9 cellular contexts compared by ENCODE assay signal in the genomic region with DNA sequence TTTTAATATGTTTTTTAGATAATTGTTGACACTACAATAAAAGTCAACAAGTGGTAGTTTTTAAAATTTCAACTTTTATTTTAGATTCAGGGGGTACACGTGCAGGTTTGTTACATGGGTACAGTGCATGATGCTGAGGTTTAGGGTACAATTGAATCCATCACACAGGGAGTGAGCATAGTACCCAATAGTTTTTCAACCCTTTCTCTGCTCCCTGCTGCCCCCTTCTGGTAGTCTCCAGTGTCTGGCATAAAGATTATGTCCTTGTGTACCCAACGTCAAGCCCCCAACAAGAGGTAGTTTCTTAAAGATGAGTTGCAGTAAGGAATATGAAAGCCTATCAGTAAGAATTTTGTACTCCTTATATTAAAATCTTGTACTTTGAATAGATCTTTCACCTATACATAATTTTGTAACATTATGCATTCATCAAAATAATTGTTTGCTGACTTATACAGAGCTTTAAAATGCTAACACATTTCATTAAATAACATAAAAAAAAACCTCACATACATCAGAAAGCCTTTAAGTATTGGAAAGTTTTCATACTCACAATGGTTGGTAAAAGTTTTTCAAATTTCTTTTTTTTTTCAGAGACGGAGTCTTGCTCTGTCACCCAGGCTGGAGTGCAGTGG. TPM values are rescaled to one million over a fixed set of nuclear protein-coding genes. Genes with fewer than 3 reads are reported as not detected.
DNase-seq lines count a peak whose midpoint lies in the region; ATAC-seq and TF ChIP-seq lines count a peak whose summit lies in the region.
"Had no signal": no experiment of that assay in that cellular context is flagged by ENCODE, and none has a peak within 500 bp of the region (broad histone marks: within the 10 kb centered on the region; RNA-seq: fewer than 3 reads in every experiment).

No MANE protein-coding gene starts in this region.

- no peak overlapping the region for H3K27ac Mint-ChIP-seq in activated naive CD8-positive, alpha-beta T cell treated with anti-CD3 and anti-CD28 coated beads for 36 hours
- H3K27ac Mint-ChIP-seq: activated naive CD8-positive, alpha-beta T cell had no signal

- H3K9me2 ChIP-seq in MM.1S (replicated peaks; ENCODE audit: insufficient read depth, low read length), result no peaks in the 10 kb centered on the region

- no peak overlapping the region for H2AFZ ChIP-seq in MM.1S (ENCODE audit: low read length)

- peaks cover 1% of the 10 kb centered on the region; the same call in 1 of the 2 replicates for H3F3A ChIP-seq in MM.1S (ENCODE audit: insufficient read depth, low read length)

- no peaks in the 10 kb centered on the region for H3K27me3 Mint-ChIP-seq in activated naive CD8-positive, alpha-beta T cell treated with anti-CD3 and anti-CD28 coated beads for 36 hours
- H3K27me3 Mint-ChIP-seq: activated naive CD8-positive, alpha-beta T cell had no signal

- H3K9me3 ChIP-seq in MM.1S (replicated peaks; ENCODE audit: insufficient read depth, low read length), result no peaks in the 10 kb centered on the region

- no peaks in the 10 kb centered on the region for H3K27me3 ChIP-seq in MM.1S (replicated peaks; ENCODE audit: insufficient read depth, low read length)

- H3K9me3 Mint-ChIP-seq in activated naive CD8-positive, alpha-beta T cell treated with anti-CD3 and anti-CD28 coated beads for 36 hours, result no peaks in the 10 kb centered on the region

- no peaks in the 10 kb centered on the region for H4K20me1 ChIP-seq in MM.1S (ENCODE audit: insufficient read depth, low read length)

- no peak overlapping the region for H3K27ac ChIP-seq in MM.1S (ENCODE audit: low read length)

- no peaks in the 10 kb centered on the region for H3K79me2 ChIP-seq in MM.1S (ENCODE audit: low read length)

- no peak overlapping the region for H3K4me3 Mint-ChIP-seq in activated naive CD8-positive, alpha-beta T cell treated with anti-CD3 and anti-CD28 coated beads for 36 hours
- H3K4me3 Mint-ChIP-seq: activated naive CD8-positive, alpha-beta T cell had no signal

- DNase-seq in DMS 273 (lab: John Stamatoyannopoulos, UW; ENCODE audit: unreplicated experiment), result peak; percentile 83
- peak; percentile 46 for DNase-seq in MM.1S
- DNase-seq in SKM-1 treated with dmso at 0.1 percent for 144 hours (lab: John Stamatoyannopoulos, UW; ENCODE audit: unreplicated experiment), result peak; percentile 8
- peak; percentile 74 for DNase-seq in activated naive CD8-positive, alpha-beta T cell treated with anti-CD3 and anti-CD28 coated beads for 36 hours
- DNase-seq in iPS DF 4.7 (ENCODE audit: extremely low read depth, low spot score), result peak; percentile 33
- peak; percentile 84 to 89 for DNase-seq in stimulated activated CD4-positive, alpha-beta T cell treated with anti-CD3 and anti-CD28 coated beads, Interleukin-2, amount 100 ng/mL, for 24 hours
- no peak for DNase-seq in mesenteric fat pad (ENCODE audit: low spot score)

- no peaks in the 10 kb centered on the region for H3K36me3 ChIP-seq in MM.1S (replicated peaks; ENCODE audit: insufficient read depth, low read length)

- peaks cover 2% of the 10 kb centered on the region for H3K4me1 Mint-ChIP-seq in activated naive CD8-positive, alpha-beta T cell treated with anti-CD3 and anti-CD28 coated beads for 36 hours

- TF ChIP-seq CTCF in MM.1S (IDR thresholded peaks at IDR 0.05; ENCODE audit: low read length), result peak; percentile 50

- H3K9ac ChIP-seq in MM.1S (ENCODE audit: low read length), result no peak overlapping the region

- H3K36me3 Mint-ChIP-seq in activated naive CD8-positive, alpha-beta T cell treated with anti-CD3 and anti-CD28 coated beads for 36 hours, result no peaks in the 10 kb centered on the region
- H3K36me3 Mint-ChIP-seq: activated naive CD8-positive, alpha-beta T cell had no signal

- H3K4me1 ChIP-seq in MM.1S (ENCODE audit: low read length), result no peaks in the 10 kb centered on the region

- ATAC-seq in GM21367 (IDR thresholded peaks at IDR 0.05; ENCODE audit: unreplicated experiment), result peak; percentile 48

- H3K4me3 ChIP-seq in MM.1S (ENCODE audit: low read length), result no peak overlapping the region

- no peak overlapping the region for H3K4me2 ChIP-seq in MM.1S (ENCODE audit: low read depth, low read length)

RNA-seq across cellular contexts. Expression of a gene that starts 5.4 kb away (rescaled TPM):
- 10 to 100 TPM; 24.1 to 24.7 TPM for total RNA-seq in activated naive CD8-positive, alpha-beta T cell treated with anti-CD3 and anti-CD28 coated beads for 36 hours
- 50.7 TPM for total RNA-seq in mesenteric fat pad

RNA-seq across cellular contexts. Expression of a gene that starts 11.7 kb away (rescaled TPM):
- 1 to 10 TPM; 8.3 to 8.8 TPM for total RNA-seq in activated naive CD8-positive, alpha-beta T cell treated with anti-CD3 and anti-CD28 coated beads for 36 hours
- total RNA-seq in mesenteric fat pad, result 6.9 TPM
